23 cellular contexts compared by ENCODE assay signal in the genomic region with DNA sequence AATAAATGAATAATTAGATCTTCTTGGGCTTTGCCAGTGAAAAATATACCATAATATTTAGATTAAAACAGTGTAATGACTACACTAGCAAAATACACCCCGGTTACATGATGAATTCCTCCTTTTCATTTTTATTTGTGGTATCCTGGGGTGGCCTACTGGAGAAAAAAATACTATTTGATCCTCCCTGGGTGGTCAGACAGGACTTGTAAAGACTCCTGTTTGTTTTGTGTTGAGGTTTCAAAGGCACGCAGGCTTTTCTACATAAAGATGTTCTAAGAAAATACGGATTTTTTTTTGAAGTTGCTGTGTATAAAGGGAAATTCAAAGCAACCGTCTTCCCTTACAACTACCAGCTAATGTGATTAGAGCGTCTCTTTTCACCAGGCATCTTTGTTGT.
"Had no signal": no experiment of that assay in that cellular context is flagged by ENCODE, and none has a peak within 500 bp of the region (broad histone marks: within the 10 kb centered on the region; RNA-seq: fewer than 3 reads in every experiment).

No MANE protein-coding gene starts in this region.

- H3K9me3 Mint-ChIP-seq: activated CD8-positive, alpha-beta T cell treated with anti-CD3 and anti-CD28 coated beads for 36 hours; activated naive CD4-positive, alpha-beta T cell treated with anti-CD3 and anti-CD28 coated beads for 36 hours; endodermal cell; neural crest cell had no signal

- H3K27ac Mint-ChIP-seq: activated CD8-positive, alpha-beta T cell treated with anti-CD3 and anti-CD28 coated beads for 36 hours; activated naive CD4-positive, alpha-beta T cell treated with anti-CD3 and anti-CD28 coated beads for 36 hours had no signal

- DNase-seq: activated CD4-positive, alpha-beta T cell treated with anti-CD3 and anti-CD28 coated beads for 48 hours; activated CD4-positive, CD25-positive, alpha-beta regulatory T cell; activated CD8-positive, alpha-beta T cell treated with anti-CD3 and anti-CD28 coated beads for 36 hours; activated naive CD4-positive, alpha-beta T cell treated with anti-CD3 and anti-CD28 coated beads for 36 hours; activated T-cell treated with anti-CD3 and anti-CD28 coated beads, Interleukin-2, amount 50 U/mL, for 1 hour; endodermal cell; erythroblast; foreskin melanocyte; glutamatergic neuron; hypothalamus; midbrain; stimulated activated CD4-positive, alpha-beta T cell treated with anti-CD3 and anti-CD28 coated beads, Interleukin-12 subunit alpha, Interleukin-12 subunit beta, amount 100 ng/mL, for 4 hours; stimulated activated CD4-positive, alpha-beta T cell treated with anti-CD3 and anti-CD28 coated beads, Interleukin-1b, Interleukin-23, amount 100 ng/mL, for 48 hours; stimulated activated CD8-positive, alpha-beta memory T cell treated with anti-CD3 and anti-CD28 coated beads, Interleukin-4, amount 100 ng/mL, for 48 hours; stimulated activated naive CD4-positive, alpha-beta T cell; T-helper 1 cell; T-helper 9 cell; thyroid gland; uterus had no signal

- H3K9me3 ChIP-seq: thyroid gland, uterus had no signal

- H3K27ac ChIP-seq: thyroid gland, uterus had no signal

- H3K4me1 ChIP-seq: thyroid gland, uterus had no signal

- H3K27me3 Mint-ChIP-seq: activated CD8-positive, alpha-beta T cell treated with anti-CD3 and anti-CD28 coated beads for 36 hours; progenitor cell of endocrine pancreas had no signal

- H3K4me3 Mint-ChIP-seq: activated CD8-positive, alpha-beta T cell treated with anti-CD3 and anti-CD28 coated beads for 36 hours; activated naive CD4-positive, alpha-beta T cell treated with anti-CD3 and anti-CD28 coated beads for 36 hours; endodermal cell; neural crest cell had no signal

- H3K27me3 ChIP-seq: thyroid gland, uterus had no signal

- H3K4me3 ChIP-seq: lung, thyroid gland, uterus had no signal

- ATAC-seq: activated CD8-positive, alpha-beta T cell treated with anti-CD3 and anti-CD28 coated beads for 36 hours; left lobe of liver had no signal

- H3K36me3 ChIP-seq: thyroid gland, uterus had no signal
